Comparison of ENCODE assay signal across 8 cellular contexts in the genomic region with DNA sequence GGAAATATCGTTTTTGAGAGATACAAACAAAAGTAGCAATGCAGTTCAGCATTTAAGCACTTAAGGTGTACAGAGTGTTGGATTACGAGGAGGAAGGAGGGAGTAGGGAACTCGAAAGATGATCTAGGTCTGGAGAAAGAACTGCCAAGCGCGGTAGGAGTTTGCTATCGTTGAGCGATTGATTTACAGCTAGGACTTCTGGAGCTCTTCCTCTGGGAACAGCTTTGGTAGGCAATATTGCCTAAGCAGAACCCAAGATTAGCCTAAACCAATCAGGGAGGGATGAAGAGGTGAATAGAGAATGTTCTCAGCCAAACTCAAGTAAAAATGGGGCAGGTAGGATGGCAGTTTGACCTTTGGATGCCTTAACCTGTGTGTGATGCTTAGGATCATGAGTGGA. TPM values are rescaled to one million over a fixed set of nuclear protein-coding genes. Genes with fewer than 3 reads are reported as not detected.
DNase-seq lines count a peak whose midpoint lies in the region; ATAC-seq and TF ChIP-seq lines count a peak whose summit lies in the region.

No MANE protein-coding gene starts in this region.

- peak overlapping the region; percentile 94 for H3K9ac ChIP-seq in iPS-20b (ENCODE audit: low read depth, low read length)

- no peak for TF ChIP-seq POLR2A in suprapubic skin (IDR thresholded peaks at IDR 0.05)

- H3K4me1 Mint-ChIP-seq in T-helper 1 cell treated with Interleukin-12 subunit alpha and Interleukin-12 subunit beta and Interleukin-4 antibody, amounts not matched to agents 30 μg/mL and 1 μg/mL, for 36 hours (ENCODE audit: low read depth) = peaks cover 48% of the 10 kb centered on the region
- H3K4me1 Mint-ChIP-seq in activated CD8-positive, alpha-beta T cell treated with anti-CD3 and anti-CD28 coated beads for 36 hours (ENCODE audit: low read depth) = peaks cover 43% of the 10 kb centered on the region

- H3K36me3 ChIP-seq in iPS-20b (ENCODE audit: insufficient read depth, low read depth, low read length) (peaks cover 29% of the 10 kb centered on the region), suprapubic skin (no peaks in the 10 kb centered on the region)

- H3K4me3 Mint-ChIP-seq in T-helper 1 cell treated with Interleukin-12 subunit alpha and Interleukin-12 subunit beta and Interleukin-4 antibody, amounts not matched to agents 30 μg/mL and 1 μg/mL, for 36 hours = peak overlapping the region; percentile 99
- peak overlapping the region; percentile 94 for H3K4me3 Mint-ChIP-seq in activated CD8-positive, alpha-beta T cell treated with anti-CD3 and anti-CD28 coated beads for 36 hours

- H3K9me3 ChIP-seq in iPS-20b (ENCODE audit: insufficient read depth, low read depth, low read length) (no peaks in the 10 kb centered on the region), suprapubic skin (no peaks in the 10 kb centered on the region)

- TF ChIP-seq EP300 in suprapubic skin (IDR thresholded peaks at IDR 0.05) = no peak

- H3K27me3 ChIP-seq in iPS-20b (ENCODE audit: insufficient read depth, low read length) = no peaks in the 10 kb centered on the region
- H3K27me3 ChIP-seq in suprapubic skin = no peaks in the 10 kb centered on the region

- H3K27me3 Mint-ChIP-seq in T-helper 1 cell treated with Interleukin-12 subunit alpha and Interleukin-12 subunit beta and Interleukin-4 antibody, amounts not matched to agents 30 μg/mL and 1 μg/mL, for 36 hours (ENCODE audit: low read depth) = peaks cover 8% of the 10 kb centered on the region
- H3K27me3 Mint-ChIP-seq in activated CD8-positive, alpha-beta T cell treated with anti-CD3 and anti-CD28 coated beads for 36 hours = no peaks in the 10 kb centered on the region

- intact Hi-C loops in activated CD8-positive, alpha-beta T cell treated with anti-CD3 and anti-CD28 coated beads for 36 hours (cut with micrococcal nuclease) = no loop called here

- H3K4me1 ChIP-seq in iPS-20b (ENCODE audit: insufficient read depth, low read length) (peaks cover 17% of the 10 kb centered on the region), suprapubic skin (peaks cover 44% of the 10 kb centered on the region)

- no peak overlapping the region for H3K27ac ChIP-seq in iPS-20b (ENCODE audit: low read length)
- H3K27ac ChIP-seq in suprapubic skin = peak overlapping the region; percentile 92

- no peaks in the 10 kb centered on the region for H3K9me3 Mint-ChIP-seq in T-helper 1 cell treated with Interleukin-12 subunit alpha and Interleukin-12 subunit beta and Interleukin-4 antibody, amounts not matched to agents 30 μg/mL and 1 μg/mL, for 36 hours
- no peaks in the 10 kb centered on the region for H3K9me3 Mint-ChIP-seq in activated CD8-positive, alpha-beta T cell treated with anti-CD3 and anti-CD28 coated beads for 36 hours

- H3K4me3 ChIP-seq in iPS-20b (ENCODE audit: low read length) = peak overlapping the region; percentile 88
- peak overlapping the region; percentile 67 for H3K4me3 ChIP-seq in suprapubic skin

- DNase-seq in T-helper 1 cell = no peak
- no peak for DNase-seq in activated CD8-positive, alpha-beta T cell treated with anti-CD3 and anti-CD28 coated beads for 36 hours
- DNase-seq in suprapubic skin (ENCODE audit: low spot score in 2 of 2) = no peak
- DNase-seq in GM10266 (ENCODE audit: extremely low spot score) = no peak
- no peak for DNase-seq in SKM-1 treated with dmso at 0.1 percent for 144 hours (lab: John Stamatoyannopoulos, UW; ENCODE audit: unreplicated experiment)

- WGBS in suprapubic skin = under 1% methylated on average over 7 of the region's 7 CpGs

- H3K36me3 Mint-ChIP-seq in T-helper 1 cell treated with Interleukin-12 subunit alpha and Interleukin-12 subunit beta and Interleukin-4 antibody, amounts not matched to agents 30 μg/mL and 1 μg/mL, for 36 hours (ENCODE audit: low read depth) = peaks cover 22% of the 10 kb centered on the region
- H3K36me3 Mint-ChIP-seq in activated CD8-positive, alpha-beta T cell treated with anti-CD3 and anti-CD28 coated beads for 36 hours (ENCODE audit: low read depth) = peaks cover 26% of the 10 kb centered on the region

- ATAC-seq in activated CD8-positive, alpha-beta T cell treated with anti-CD3 and anti-CD28 coated beads for 36 hours = no peak
- no peak for ATAC-seq in HG03139 (IDR thresholded peaks at IDR 0.05; ENCODE audit: unreplicated experiment)

- H3K27ac Mint-ChIP-seq in T-helper 1 cell treated with Interleukin-12 subunit alpha and Interleukin-12 subunit beta and Interleukin-4 antibody, amounts not matched to agents 30 μg/mL and 1 μg/mL, for 36 hours = peak overlapping the region; percentile 85
- peak overlapping the region; percentile 78 for H3K27ac Mint-ChIP-seq in activated CD8-positive, alpha-beta T cell treated with anti-CD3 and anti-CD28 coated beads for 36 hours

- no peak for TF ChIP-seq CTCF in activated CD8-positive, alpha-beta T cell treated with anti-CD3 and anti-CD28 coated beads for 36 hours (IDR thresholded peaks at IDR 0.05)
- TF ChIP-seq CTCF in suprapubic skin (IDR thresholded peaks at IDR 0.05) (no peak), GM10266 (IDR thresholded peaks at IDR 0.05; ENCODE audit: control insufficient read depth, insufficient read depth, low read depth, missing control alignments) (no peak)

- CTCF ChIA-PET in activated CD8-positive, alpha-beta T cell treated with anti-CD3 and anti-CD28 coated beads for 36 hours (lab: Charles Lee) = interaction anchor here (1.0 to 5.9 kb wide), 12 partner anchors 9 to 251 kb away, joined by 3 to 69 read pairs (median 8); no protein-coding TSS in a partner anchor

- POLR2A ChIA-PET in activated CD8-positive, alpha-beta T cell treated with anti-CD3 and anti-CD28 coated beads for 36 hours (lab: Charles Lee) = interaction anchor here (0.8 to 3.8 kb wide), 14 partner anchors 10 to 295 kb away, joined by 3 to 23 read pairs (median 5); partner anchors contain the start of gene CCIN

RNA-seq across cellular contexts. Expression of gene CLTA, which starts 1.0 kb away (rescaled TPM):
- 100 to 1,000 TPM; 116 to 119 TPM for total RNA-seq in activated CD8-positive, alpha-beta T cell treated with anti-CD3 and anti-CD28 coated beads for 36 hours
- total RNA-seq in suprapubic skin = 100 to 1,000 TPM; 128 to 148 (median 130) TPM

RNA-seq across cellular contexts. Expression of gene CCIN, which starts 22.5 kb away (rescaled TPM):
- not detected for total RNA-seq in activated CD8-positive, alpha-beta T cell treated with anti-CD3 and anti-CD28 coated beads for 36 hours
- not detected for total RNA-seq in suprapubic skin

RNA-seq across cellular contexts. Expression of gene GLIPR2, which starts 55.2 kb away (rescaled TPM):
- total RNA-seq in activated CD8-positive, alpha-beta T cell treated with anti-CD3 and anti-CD28 coated beads for 36 hours = 10 to 100 TPM; 12.2 to 13.6 TPM
- total RNA-seq in suprapubic skin = 1 to 10 TPM; 3.2 to 8.8 (median 5.6) TPM
